1 cellular context compared by ENCODE assay signal in the genomic region with DNA sequence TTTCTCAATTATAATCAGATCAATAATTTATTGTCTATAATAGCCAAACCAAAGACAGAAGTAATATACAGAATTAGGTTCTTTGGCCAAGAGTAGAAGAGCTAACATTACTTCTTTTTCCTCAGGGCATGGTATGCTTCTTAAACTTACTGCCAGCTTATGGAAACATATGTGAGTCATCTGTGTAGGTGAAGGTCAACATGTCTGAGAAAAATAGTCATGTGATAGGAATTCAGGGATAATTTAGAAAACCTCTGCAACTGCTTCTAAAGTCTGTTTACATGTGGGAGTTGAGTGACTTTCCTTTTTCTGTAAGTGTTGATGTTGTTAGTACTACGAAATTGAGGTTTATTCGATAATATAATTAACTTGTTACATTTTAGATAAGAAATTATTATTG.
TF ChIP-seq lines count a peak whose summit lies in the region.

No MANE protein-coding gene starts in this region.

TF ChIP-seq in SK-N-SH, 30 proteins besides CTCF, POLR2A, EP300 and RAD21:
- TF ChIP-seq JUND (IDR thresholded peaks at IDR 0.05), result peak; percentile 34; the same call in 1 of the 2 replicates
- no peak for TF ChIP-seq CHD2 (IDR thresholded peaks at IDR 0.05; ENCODE audit: low read length, partially characterized antibody)
- TF ChIP-seq, protein P1, sequence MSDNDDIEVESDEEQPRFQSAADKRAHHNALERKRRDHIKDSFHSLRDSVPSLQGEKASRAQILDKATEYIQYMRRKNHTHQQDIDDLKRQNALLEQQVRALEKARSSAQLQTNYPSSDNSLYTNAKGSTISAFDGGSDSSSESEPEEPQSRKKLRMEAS (IDR thresholded peaks at IDR 0.05; ENCODE audit: low read depth), result no peak
- peak; percentile 19; the same call in 1 of the 2 replicates for TF ChIP-seq TCF12 (IDR thresholded peaks at IDR 0.05)
- TF ChIP-seq RFX5 (IDR thresholded peaks at IDR 0.05; ENCODE audit: low read length), result no peak
- no peak for TF ChIP-seq SIN3A (IDR thresholded peaks at IDR 0.05; ENCODE audit: borderline replicate concordance, low read depth, low read length)
- TF ChIP-seq MEF2A (IDR thresholded peaks at IDR 0.05; ENCODE audit: borderline replicate concordance, low read depth), result no peak
- no peak for TF ChIP-seq POLR2AphosphoS5 (IDR thresholded peaks at IDR 0.05; ENCODE audit: low read depth, low read length)
- TF ChIP-seq FOXM1 (IDR thresholded peaks at IDR 0.05; ENCODE audit: low read depth), result no peak
- peak; percentile 55; the same call in 1 of the 2 replicates for TF ChIP-seq FOSL2 (IDR thresholded peaks at IDR 0.05; ENCODE audit: borderline replicate concordance, low read depth)
